In the genomic region with DNA sequence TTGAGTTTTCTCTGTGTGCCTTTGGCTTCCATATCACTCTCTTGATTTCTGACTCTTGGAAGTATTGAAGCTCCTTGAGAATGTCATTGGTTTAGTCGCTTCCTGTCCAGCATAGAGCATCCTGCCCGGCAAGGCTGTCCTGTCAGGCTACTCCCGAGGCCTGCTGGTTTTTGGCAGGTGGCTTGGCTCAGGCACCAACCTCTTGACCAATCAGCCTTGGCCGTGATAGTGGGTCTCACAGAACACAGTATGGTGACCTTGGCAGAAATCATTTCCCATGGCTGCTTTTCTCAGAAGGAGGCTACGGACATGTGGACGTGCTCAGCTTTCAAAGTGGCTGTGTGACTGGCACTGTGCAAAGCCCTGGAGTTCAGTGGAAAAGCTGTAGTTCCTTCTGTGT, we compare ENCODE assay signal across 24 cellular contexts.
"Had no signal": no experiment of that assay in that cellular context is flagged by ENCODE, and none has a peak within 500 bp of the region (broad histone marks: within the 10 kb centered on the region; RNA-seq: fewer than 3 reads in every experiment).

No MANE protein-coding gene starts in this region.

- DNase-seq: central memory CD4-positive, alpha-beta T cell; cortex of kidney; effector memory CD8-positive, alpha-beta T cell; erythroblast; esophagus squamous epithelium; islet precursor cell; left ventricle myocardium superior; lower lobe of right lung; mesenchymal stem cell; mucosa of descending colon; naive B cell; psoas muscle; right cardiac atrium; sigmoid colon; stimulated activated CD4-positive, alpha-beta T cell treated with anti-CD3 and anti-CD28 coated beads, Interleukin-2, amount 100 ng/mL, for 24 hours; stimulated activated CD4-positive, alpha-beta T cell treated with anti-CD3 and anti-CD28 coated beads, Interleukin-4, amount 100 ng/mL, for 24 hours; stimulated activated naive CD8-positive, alpha-beta T cell treated with anti-CD3 and anti-CD28 coated beads, Interleukin-15, Interleukin-2, amounts not matched to agents 100 U/mL and 50 U/mL, for 24 hours; testis; tibial artery had no signal

- H3K9me3 Mint-ChIP-seq: effector memory CD8-positive, alpha-beta T cell; mesothelial cell of epicardium; naive B cell; natural killer cell treated with Interleukin-12 subunit alpha and Interleukin-12 subunit beta and Interleukin-15 and Interleukin-18, amount 100 ng/mL, for 72 hours; stimulated activated memory B cell treated with anti-CD40 and anti-IgM and Interleukin-4, amounts not matched to agents 10 μg/mL and 1 μg/mL and 100 μg/mL, for 72 hours; type B pancreatic cell had no signal

- H3K36me3 ChIP-seq: esophagus squamous epithelium, lower lobe of right lung, neural progenitor cell, sigmoid colon, tibial artery had no signal

- H3K4me2 ChIP-seq: neural progenitor cell had no signal

- H3K27me3 ChIP-seq: esophagus squamous epithelium, neural progenitor cell, sigmoid colon, testis had no signal

- H3K9me3 ChIP-seq: esophagus squamous epithelium, lower lobe of right lung, mucosa of descending colon, psoas muscle, sigmoid colon, testis, tibial artery had no signal

- H3K9ac ChIP-seq: neural progenitor cell had no signal

- H3K27ac ChIP-seq: esophagus squamous epithelium, lower lobe of right lung, neural progenitor cell, psoas muscle, testis, tibial artery had no signal

- ATAC-seq: effector memory CD8-positive, alpha-beta T cell; left ventricle myocardium superior; lower lobe of right lung; natural killer cell treated with Interleukin-12 subunit alpha and Interleukin-12 subunit beta and Interleukin-15 and Interleukin-18, amount 100 ng/mL, for 72 hours; psoas muscle; right cardiac atrium; stimulated activated memory B cell treated with anti-CD40 and anti-IgM and Interleukin-4, amounts not matched to agents 10 μg/mL and 1 μg/mL and 100 μg/mL, for 72 hours; stimulated activated naive CD8-positive, alpha-beta T cell treated with anti-CD3 and anti-CD28 coated beads, Interleukin-15, Interleukin-2, amounts not matched to agents 100 U/mL and 50 U/mL, for 24 hours had no signal

- H3K4me3 ChIP-seq: esophagus squamous epithelium, lower lobe of right lung, mucosa of descending colon, neural progenitor cell, psoas muscle, testis, tibial artery had no signal

- H3K27me3 Mint-ChIP-seq: stimulated activated memory B cell treated with anti-CD40 and anti-IgM and Interleukin-4, amounts not matched to agents 10 μg/mL and 1 μg/mL and 100 μg/mL, for 72 hours had no signal

- H3K36me3 Mint-ChIP-seq: mesothelial cell of epicardium; naive B cell; natural killer cell treated with Interleukin-12 subunit alpha and Interleukin-12 subunit beta and Interleukin-15 and Interleukin-18, amount 100 ng/mL, for 72 hours; neural progenitor cell; stimulated activated memory B cell treated with anti-CD40 and anti-IgM and Interleukin-4, amounts not matched to agents 10 μg/mL and 1 μg/mL and 100 μg/mL, for 72 hours; type B pancreatic cell had no signal

- H3K27ac Mint-ChIP-seq: effector memory CD8-positive, alpha-beta T cell; mesothelial cell of epicardium; naive B cell; natural killer cell treated with Interleukin-12 subunit alpha and Interleukin-12 subunit beta and Interleukin-15 and Interleukin-18, amount 100 ng/mL, for 72 hours; neural progenitor cell; stimulated activated memory B cell treated with anti-CD40 and anti-IgM and Interleukin-4, amounts not matched to agents 10 μg/mL and 1 μg/mL and 100 μg/mL, for 72 hours; type B pancreatic cell had no signal

- H3K4me3 Mint-ChIP-seq: effector memory CD8-positive, alpha-beta T cell; mesothelial cell of epicardium; naive B cell; natural killer cell treated with Interleukin-12 subunit alpha and Interleukin-12 subunit beta and Interleukin-15 and Interleukin-18, amount 100 ng/mL, for 72 hours; neural progenitor cell; stimulated activated memory B cell treated with anti-CD40 and anti-IgM and Interleukin-4, amounts not matched to agents 10 μg/mL and 1 μg/mL and 100 μg/mL, for 72 hours; type B pancreatic cell had no signal

- H3K4me1 ChIP-seq: psoas muscle, testis had no signal
